ENCODE assay signal across 21 cellular contexts in genomic region chr7:132221356-132221755, GRCh38.
DNase-seq lines count a peak whose midpoint lies in the region; ATAC-seq and TF ChIP-seq lines count a peak whose summit lies in the region.
"Had no signal": no experiment of that assay in that cellular context is flagged by ENCODE, and none has a peak within 500 bp of the region (broad histone marks: within the 10 kb centered on the region; RNA-seq: fewer than 3 reads in every experiment).

No MANE protein-coding gene starts in this region.

- no peak overlapping the region for H4K91ac ChIP-seq in H9 (ENCODE audit: insufficient read length, low read depth, low read length)

- H3K4me3 ChIP-seq in RWPE2 (ENCODE audit: severe bottlenecking) (no peak overlapping the region), sigmoid colon (no peak overlapping the region), ovary (no peak overlapping the region)
- H3K4me3 ChIP-seq: GM23248, HAP-1, SJCRH30 had no signal

- no peak overlapping the region for H3K4me2 ChIP-seq in H9 (ENCODE audit: insufficient read depth, insufficient read length, low read length)
- H3K4me2 ChIP-seq: KMS-11 had no signal

- H3K9me3 Mint-ChIP-seq in CD14-positive monocyte (peaks cover 0 to 13% (median 2%) of the 10 kb centered on the region in 7 donors), H9 (no peaks in the 10 kb centered on the region)

- H3K27me3 ChIP-seq in RWPE2 (ENCODE audit: insufficient read depth, poor library complexity, severe bottlenecking): peaks cover 2% of the 10 kb centered on the region
- H3K27me3 ChIP-seq in foreskin keratinocyte: no peaks in the 10 kb centered on the region
- no peaks in the 10 kb centered on the region for H3K27me3 ChIP-seq in sigmoid colon
- H3K27me3 ChIP-seq in ovary: no peaks in the 10 kb centered on the region
- no peaks in the 10 kb centered on the region for H3K27me3 ChIP-seq in H9 (ENCODE audit: insufficient read depth, low read length)
- H3K27me3 ChIP-seq: SJCRH30 had no signal

- peaks cover 0 to 3% (median 2%) of the 10 kb centered on the region in 3 donors for H3K27me3 Mint-ChIP-seq in CD14-positive monocyte (ENCODE audit: low read depth in 3 of 3)
- H3K27me3 Mint-ChIP-seq in H9 (ENCODE audit: low read depth): peaks cover 2% of the 10 kb centered on the region

- no peak overlapping the region for H3T11ph ChIP-seq in H9 (ENCODE audit: low read length)

- no peaks in the 10 kb centered on the region for H3K79me1 ChIP-seq in H9 (ENCODE audit: insufficient read depth, low read depth, low read length, poor library complexity, severe bottlenecking)

- H3K23me2 ChIP-seq in H9 (ENCODE audit: insufficient read length, low read depth, low read length, poor library complexity, severe bottlenecking): no peaks in the 10 kb centered on the region

- intact Hi-C loops in CD14-positive monocyte (cut with micrococcal nuclease) (no loop called here), sigmoid colon (cut with DNase I) (no loop called here), ovary (cut with DNase I) (no loop called here)

- ATAC-seq in RWPE2 (ENCODE audit: low read depth): peak; percentile 57
- ATAC-seq in foreskin keratinocyte: peak; percentile 65
- ATAC-seq: Panc1 had no signal

- TF ChIP-seq CTCF in CD14-positive monocyte (IDR thresholded peaks at IDR 0.05) (no peak), RWPE2 (IDR thresholded peaks at IDR 0.05; ENCODE audit: poor library complexity, severe bottlenecking) (no peak), foreskin keratinocyte (conservative IDR thresholded peaks at IDR 0.05) (no peak), sigmoid colon (IDR thresholded peaks at IDR 0.05) (no peak), ovary (IDR thresholded peaks at IDR 0.05) (no peak), H9 (conservative IDR thresholded peaks at IDR 0.05) (no peak)

- no peak overlapping the region for H2BK15ac ChIP-seq in H9 (ENCODE audit: low read depth, low read length)

- H3K27ac Mint-ChIP-seq in CD14-positive monocyte (no peak overlapping the region), H9 (no peak overlapping the region)

- H2BK5ac ChIP-seq in H9 (ENCODE audit: insufficient read length, low read length): no peak overlapping the region

- no peak overlapping the region for H2AK5ac ChIP-seq in H9 (ENCODE audit: insufficient read length, low read length)

- no peak overlapping the region for H4K8ac ChIP-seq in H9 (replicated peaks; ENCODE audit: insufficient read length, low read depth, low read length)

- H2BK12ac ChIP-seq in H9 (ENCODE audit: insufficient read length, low read depth, low read length): no peak overlapping the region

- H3K4me1 Mint-ChIP-seq in CD14-positive monocyte (no peaks in the 10 kb centered on the region), H9 (peaks cover 24 to 35% of the 10 kb centered on the region in 2 experiments)

- H3K18ac ChIP-seq in H9 (ENCODE audit: insufficient read length, low read depth, low read length): no peak overlapping the region

- no peak overlapping the region for H3K14ac ChIP-seq in H9 (ENCODE audit: insufficient read depth, low read length)

- H2BK20ac ChIP-seq in H9 (ENCODE audit: low read depth, low read length, poor library complexity, severe bottlenecking): no peak overlapping the region

- no peak overlapping the region for H3K9ac ChIP-seq in H9 (ENCODE audit: extremely low read depth, insufficient read length, low read length)
- H3K9ac ChIP-seq: GM23248, KMS-11 had no signal

- no peaks in the 10 kb centered on the region for H3K9me3 ChIP-seq in RWPE2 (ENCODE audit: severe bottlenecking)
- no peaks in the 10 kb centered on the region for H3K9me3 ChIP-seq in sigmoid colon
- H3K9me3 ChIP-seq in ovary: no peaks in the 10 kb centered on the region
- no peaks in the 10 kb centered on the region for H3K9me3 ChIP-seq in H9 (ENCODE audit: control insufficient read depth, low read depth, low read length)
- H3K9me3 ChIP-seq: HAP-1, SJCRH30 had no signal

- no peak overlapping the region for H4K5ac ChIP-seq in H9 (ENCODE audit: insufficient read length, low read depth, low read length)

- H3K27ac ChIP-seq in RWPE2 (ENCODE audit: poor library complexity, severe bottlenecking) (no peak overlapping the region), foreskin keratinocyte (no peak overlapping the region), sigmoid colon (no peak overlapping the region), ovary (no peak overlapping the region), H9 (ENCODE audit: insufficient read length, low read depth, low read length) (no peak overlapping the region)
- H3K27ac ChIP-seq: C4-2B, GM23248, KMS-11, SJCRH30 had no signal

- H3K4me1 ChIP-seq in RWPE2 (ENCODE audit: insufficient read depth, poor library complexity, severe bottlenecking): no peaks in the 10 kb centered on the region
- peaks cover 5% of the 10 kb centered on the region for H3K4me1 ChIP-seq in foreskin keratinocyte
- no peaks in the 10 kb centered on the region for H3K4me1 ChIP-seq in sigmoid colon
- no peaks in the 10 kb centered on the region for H3K4me1 ChIP-seq in ovary (ENCODE audit: insufficient read depth)
- H3K4me1 ChIP-seq in H9 (ENCODE audit: insufficient read depth, low read length): no peaks in the 10 kb centered on the region; the same call in 1 of the 2 replicates
- H3K4me1 ChIP-seq: HAP-1 had no signal

- H3K36me3 ChIP-seq in RWPE2 (ENCODE audit: low read depth) (no peaks in the 10 kb centered on the region), sigmoid colon (no peaks in the 10 kb centered on the region), ovary (no peaks in the 10 kb centered on the region)
- H3K36me3 ChIP-seq: HAP-1, SJCRH30 had no signal

- TF ChIP-seq POLR2A in sigmoid colon (IDR thresholded peaks at IDR 0.05): no peak
- no peak for TF ChIP-seq POLR2A in ovary (IDR thresholded peaks at IDR 0.05)

- no peak overlapping the region for H2BK120ac ChIP-seq in H9 (ENCODE audit: low read depth, low read length, poor library complexity, severe bottlenecking)

- TF ChIP-seq EP300 in sigmoid colon (IDR thresholded peaks at IDR 0.05) (no peak), ovary (IDR thresholded peaks at IDR 0.05) (no peak)

- no peaks in the 10 kb centered on the region for H4K20me1 ChIP-seq in H9 (ENCODE audit: control insufficient read depth, insufficient read depth, insufficient read length)

- H3K79me2 ChIP-seq in H9 (ENCODE audit: insufficient read depth, low read length): no peaks in the 10 kb centered on the region

- no peak overlapping the region for H3K4ac ChIP-seq in H9 (ENCODE audit: low read depth, low read length)

- no peak overlapping the region for H3K56ac ChIP-seq in H9 (ENCODE audit: insufficient read length, low read depth, low read length)

- H2AFZ ChIP-seq in H9 (ENCODE audit: low read length): no peak overlapping the region
- H2AFZ ChIP-seq: GM23248 had no signal

- DNase-seq in CD14-positive monocyte (ENCODE audit: low spot score) (peak; percentile 8), RWPE2 (ENCODE audit: low spot score) (no peak), foreskin keratinocyte (peak; percentile 14 to 54), sigmoid colon (peak; percentile 4), cortex of kidney (lab: John Stamatoyannopoulos, UW) (no peak), ovary (no peak), H9 (no peak)
- DNase-seq: DMS79 treated with DMSO at 0.1 percent for 48 hours, GM23248, IMR-90, NCI-H1092 treated with DMSO at 0.1 percent for 48 hours, NCI-H1436 treated with DMSO at 0.1 percent for 48 hours, NCI-H2029 treated with DMSO at 0.1 percent for 48 hours, NCI-H226, NCI-H510A treated with DMSO at 0.1 percent for 48 hours, NCI-H748 treated with DMSO at 0.1 percent for 48 hours, SJCRH30 had no signal

- no peak overlapping the region for H3K4me3 Mint-ChIP-seq in CD14-positive monocyte
- H3K4me3 Mint-ChIP-seq in H9: no peak overlapping the region

- no peak overlapping the region for H3K23ac ChIP-seq in H9 (ENCODE audit: insufficient read length, low read depth, low read length)

- H3K36me3 Mint-ChIP-seq in CD14-positive monocyte (no peaks in the 10 kb centered on the region), H9 (ENCODE audit: insufficient read depth in 1 of 3, low read depth in 3 of 3) (no peaks in the 10 kb centered on the region; a peak in 1 of 7 replicates)

Comparison
In these comparisons a context has a peak if more than half of its experiments do, and no peak if none do; other contexts are left out.
1. DNase-seq: peak in CD14-positive monocyte (single experiment), foreskin keratinocyte (2 of 2) and sigmoid colon (single experiment); none in RWPE2 (single experiment), cortex of kidney (single experiment), ovary (0 of 5) and H9 (single experiment).